In the genomic region with DNA sequence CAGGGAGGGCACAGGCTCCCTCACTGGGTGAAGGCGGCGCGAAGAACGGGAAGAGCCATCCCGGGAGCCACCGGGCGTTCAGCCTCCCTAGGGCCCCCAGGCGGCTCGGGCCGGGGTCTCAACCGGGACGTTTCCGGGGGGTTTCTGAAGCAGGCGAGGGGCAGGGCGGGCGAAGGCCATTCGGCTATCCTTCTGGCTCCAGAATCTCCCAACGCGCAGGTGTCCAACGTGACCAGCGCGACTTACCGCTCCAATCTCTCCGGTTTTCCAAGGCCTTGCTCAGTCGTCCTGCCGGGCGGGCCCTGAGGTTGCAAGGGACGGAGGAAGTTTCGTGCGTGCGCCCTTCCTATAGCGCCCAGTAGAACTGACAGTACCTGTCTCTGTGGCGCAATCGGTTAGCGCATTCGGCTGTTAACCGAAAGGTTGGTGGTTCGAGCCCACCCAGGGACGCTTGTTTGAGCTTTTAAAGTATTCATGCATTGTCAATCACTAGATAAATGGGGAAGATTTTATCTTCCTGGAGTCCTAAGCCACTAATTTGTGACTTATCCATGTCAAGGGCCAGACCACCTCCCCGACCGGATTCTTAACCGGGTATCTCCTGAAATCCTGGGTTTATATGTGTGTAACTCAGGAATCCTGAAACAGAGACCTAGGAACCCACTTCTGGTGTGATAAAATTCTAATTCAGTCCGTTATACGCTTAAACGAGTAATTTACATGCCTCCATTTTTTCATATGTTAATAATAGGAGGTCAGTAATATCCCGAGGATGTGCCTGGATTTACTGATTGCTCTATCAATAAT, we compare ENCODE assay signal across 8 cellular contexts. TPM values are rescaled to one million over a fixed set of nuclear protein-coding genes. Genes with fewer than 3 reads are reported as not detected.
DNase-seq lines count a peak whose midpoint lies in the region; ATAC-seq and TF ChIP-seq lines count a peak whose summit lies in the region.
"Not testable (repeated sequence)": the region's sequence is repeated elsewhere in the genome, so short reads cannot be mapped to it uniquely, and the experiment has no call there.

No MANE protein-coding gene starts in this region.

- no CpG with 5 or more reads among the region's 46 CpGs for WGBS in iPS DF 6.9 (ENCODE audit: insufficient coverage, insufficient read length)

- not testable (repeated sequence) for H3K4me1 ChIP-seq in RWPE2 (ENCODE audit: insufficient read depth, poor library complexity, severe bottlenecking); iPS DF 6.9 (ENCODE audit: control insufficient read depth, insufficient read depth, low read length); osteoblast (ENCODE audit: insufficient read depth, low read length)

- not testable (repeated sequence) for H3K79me2 ChIP-seq in osteoblast (ENCODE audit: insufficient read depth, low read length)

- not testable (repeated sequence) for H2AFZ ChIP-seq in osteoblast (ENCODE audit: low read length)

- not testable (repeated sequence) for H3K27me3 ChIP-seq in RWPE2 (ENCODE audit: insufficient read depth, poor library complexity, severe bottlenecking); iPS DF 6.9 (ENCODE audit: control insufficient read depth, insufficient read depth, low read length); osteoblast (ENCODE audit: insufficient read depth, low read length)

- peaks cover 14% of the 10 kb centered on the region for H3K36me3 ChIP-seq in RWPE2 (ENCODE audit: low read depth)
- H3K36me3 ChIP-seq in iPS DF 6.9 (ENCODE audit: control insufficient read depth, insufficient read depth, low read length); osteoblast (ENCODE audit: insufficient read depth, low read length): not testable (repeated sequence)

- H3K4me3 ChIP-seq in RWPE2 (ENCODE audit: severe bottlenecking) (peak overlapping the region; percentile 59), coronary artery (peak overlapping the region; percentile 68), iPS DF 6.9 (ENCODE audit: low read length) (peak overlapping the region; percentile 55; the same call in 1 of the 2 replicates), osteoblast (ENCODE audit: insufficient read depth, low read length) (peak overlapping the region; percentile 68)

- DNase-seq in CD1c-positive myeloid dendritic cell (ENCODE audit: extremely low spot score) (peak; percentile 3), LHCN-M2 (ENCODE audit: low read depth) (peak; percentile 44), RWPE2 (ENCODE audit: low spot score) (peak; percentile 78), coronary artery (ENCODE audit: low spot score) (peak; percentile 31), iPS DF 6.9 (ENCODE audit: low read depth, low spot score) (peak; percentile 22)
- DNase-seq in activated T-cell treated with anti-CD3 and anti-CD28 coated beads, Interleukin-2, amount 50 U/mL, for 1 hour: peak; percentile 68
- not testable (repeated sequence) for DNase-seq in osteoblast (ENCODE audit: insufficient read length, low spot score, missing footprints)
- peak; percentile 13 to 42 for DNase-seq in stimulated activated CD8-positive, alpha-beta memory T cell treated with anti-CD3 and anti-CD28 coated beads, Interleukin-15, amount 100 ng/mL, for 48 hours (ENCODE audit: low read depth in 2 of 2)

- peak overlapping the region; percentile 70 for H3K4me2 ChIP-seq in osteoblast (ENCODE audit: insufficient read depth, low read length)

- not testable (repeated sequence) for H4K20me1 ChIP-seq in osteoblast (ENCODE audit: insufficient read depth, low read length)

- peak overlapping the region; percentile 58 for H3K27ac ChIP-seq in RWPE2 (ENCODE audit: poor library complexity, severe bottlenecking)
- peak overlapping the region in 1 of 2 donors; percentile 66 for H3K27ac ChIP-seq in coronary artery
- H3K27ac ChIP-seq in iPS DF 6.9 (ENCODE audit: low read length); osteoblast (ENCODE audit: low read depth, low read length): not testable (repeated sequence)

- not testable (repeated sequence) for H3K9me3 ChIP-seq in RWPE2 (ENCODE audit: severe bottlenecking); iPS DF 6.9 (ENCODE audit: control insufficient read depth, insufficient read depth, low read length); osteoblast (ENCODE audit: low read depth, low read length)

- TF ChIP-seq CTCF in RWPE2 (IDR thresholded peaks at IDR 0.05; ENCODE audit: poor library complexity, severe bottlenecking): peak; percentile 49
- TF ChIP-seq CTCF in coronary artery (IDR thresholded peaks at IDR 0.05); osteoblast (IDR thresholded peaks at IDR 0.05; ENCODE audit: extremely low read depth, low read depth, low read length): not testable (repeated sequence)

- not testable (repeated sequence) for ATAC-seq in RWPE2 (ENCODE audit: low read depth)

RNA-seq across cellular contexts. Expression of a gene that starts 42.4 kb away (rescaled TPM):
- total RNA-seq in LHCN-M2 (2014; rRNA removed) (41.4 and 41.7 TPM in 2 replicates), osteoblast (36.2 and 79.0 TPM in 2 replicates)
- 26.4 TPM for polyA plus RNA-seq in LHCN-M2 (2012)

RNA-seq across cellular contexts. Expression of a gene that starts 45.7 kb away (rescaled TPM):
- total RNA-seq in LHCN-M2 (2014; rRNA removed): not detected in 2 replicates
- not detected for polyA plus RNA-seq in LHCN-M2 (2012)
- total RNA-seq in osteoblast: not detected in 2 replicates
